17 cellular contexts compared by ENCODE assay signal in genomic region chr2:234828382-234829073, GRCh38.
"Had no signal": no experiment of that assay in that cellular context is flagged by ENCODE, and none has a peak within 500 bp of the region (broad histone marks: within the 10 kb centered on the region; RNA-seq: fewer than 3 reads in every experiment).

No MANE protein-coding gene starts in this region.

- DNase-seq: activated gamma-delta T cell treated with Interleukin-2 at 50 U/mL for 16 hours; activated T-cell treated with anti-CD3 and anti-CD28 coated beads, Interleukin-2, amount 50 U/mL, for 1 hour; colonic mucosa; dorsolateral prefrontal cortex; effector memory CD8-positive, alpha-beta T cell; head of caudate nucleus; left colon; pancreas; stimulated activated CD4-positive, alpha-beta T cell treated with anti-CD3 and anti-CD28 coated beads, Interleukin-2, amount 100 ng/mL, for 48 hours; stimulated activated naive CD4-positive, alpha-beta T cell; upper lobe of right lung had no signal

- H3K9me3 Mint-ChIP-seq: activated naive CD4-positive, alpha-beta T cell treated with anti-CD3 and anti-CD28 coated beads, Interleukin-2, amount 50 U/mL, for 24 hours; effector memory CD8-positive, alpha-beta T cell; memory B cell; nephron; WTC11 had no signal

- H3K27me3 Mint-ChIP-seq: activated naive CD4-positive, alpha-beta T cell treated with anti-CD3 and anti-CD28 coated beads, Interleukin-2, amount 50 U/mL, for 24 hours had no signal

- H3K4me1 Mint-ChIP-seq: activated naive CD4-positive, alpha-beta T cell treated with anti-CD3 and anti-CD28 coated beads, Interleukin-2, amount 50 U/mL, for 24 hours; memory B cell had no signal

- H3K4me3 Mint-ChIP-seq: activated naive CD4-positive, alpha-beta T cell treated with anti-CD3 and anti-CD28 coated beads, Interleukin-2, amount 50 U/mL, for 24 hours; effector memory CD8-positive, alpha-beta T cell; memory B cell; nephron; WTC11 had no signal

- ATAC-seq: effector memory CD8-positive, alpha-beta T cell; gastroesophageal sphincter; left colon; pancreas; sciatic nerve; upper lobe of right lung; WTC11 had no signal

- H3K36me3 Mint-ChIP-seq: activated naive CD4-positive, alpha-beta T cell treated with anti-CD3 and anti-CD28 coated beads, Interleukin-2, amount 50 U/mL, for 24 hours; memory B cell; WTC11 had no signal

- H3K27ac Mint-ChIP-seq: activated naive CD4-positive, alpha-beta T cell treated with anti-CD3 and anti-CD28 coated beads, Interleukin-2, amount 50 U/mL, for 24 hours; effector memory CD8-positive, alpha-beta T cell; memory B cell; WTC11 had no signal
